ENCODE assay signal across 9 cellular contexts in the genomic region with DNA sequence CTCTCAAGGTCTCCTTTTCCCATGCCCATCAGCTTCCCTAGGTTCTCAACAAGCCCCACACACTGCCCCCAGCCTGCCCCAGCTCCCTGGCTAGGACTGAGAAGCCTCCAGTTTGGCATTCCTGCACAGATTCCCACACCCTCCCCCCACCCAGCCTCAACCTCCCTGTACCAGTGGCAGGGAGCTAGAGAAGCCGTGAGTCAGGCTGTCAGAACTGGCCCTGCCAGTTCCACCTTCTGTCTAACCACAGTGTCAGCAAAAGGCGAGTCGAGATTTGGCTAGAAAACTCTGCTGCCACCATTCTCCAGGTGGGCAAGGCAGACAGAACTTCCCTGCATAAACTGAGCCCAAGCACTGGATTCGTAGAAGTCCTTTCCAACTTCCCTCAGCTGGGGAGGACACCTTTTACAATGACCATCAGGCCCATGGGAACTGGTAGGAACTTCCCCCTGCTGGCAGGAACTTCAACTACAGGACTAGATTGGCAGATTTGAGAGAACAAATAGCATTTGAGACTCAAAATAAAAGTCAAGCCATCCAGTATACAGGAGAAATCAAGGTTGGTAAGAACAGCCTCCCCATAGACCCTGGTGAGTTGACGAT. TPM values are rescaled to one million over a fixed set of nuclear protein-coding genes. Genes with fewer than 3 reads are reported as not detected.
DNase-seq lines count a peak whose midpoint lies in the region; ATAC-seq, FAIRE-seq and TF ChIP-seq lines count a peak whose summit lies in the region.
"Had no signal": no experiment of that assay in that cellular context is flagged by ENCODE, and none has a peak within 500 bp of the region (broad histone marks: within the 10 kb centered on the region; RNA-seq: fewer than 3 reads in every experiment).

No MANE protein-coding gene starts in this region.

- H3K9me3 ChIP-seq in HepG2 (ENCODE audit: low read length): peaks cover 9% of the 10 kb centered on the region

- H3K4me1 Mint-ChIP-seq in activated naive CD8-positive, alpha-beta T cell treated with anti-CD3 and anti-CD28 coated beads, Interleukin-2, amount 50 U/mL, for 24 hours: no peaks in the 10 kb centered on the region
- no peaks in the 10 kb centered on the region for H3K4me1 Mint-ChIP-seq in activated naive CD8-positive, alpha-beta T cell treated with anti-CD3 and anti-CD28 coated beads for 36 hours
- peaks cover 7% of the 10 kb centered on the region for H3K4me1 Mint-ChIP-seq in chondrocyte (ENCODE audit: low read depth)
- H3K4me1 Mint-ChIP-seq: central memory CD8-positive, alpha-beta T cell had no signal

- no peaks in the 10 kb centered on the region for H3K36me3 ChIP-seq in HepG2 (replicated peaks in 1 of 2; ENCODE audit: control insufficient read depth in 1 of 2, insufficient read depth in 2 of 2, low read length in 2 of 2)

- H3K4me2 ChIP-seq in HepG2 (ENCODE audit: low read depth, low read length): no peak overlapping the region

- H3K27me3 ChIP-seq in HepG2 (ENCODE audit: control insufficient read depth in 1 of 2, insufficient read depth in 2 of 2, low read length in 2 of 2): peaks cover 0 to 8% of the 10 kb centered on the region in 2 experiments; a peak in 3 of 5 replicates

- no peak overlapping the region for H3K4me3 Mint-ChIP-seq in activated naive CD8-positive, alpha-beta T cell treated with anti-CD3 and anti-CD28 coated beads, Interleukin-2, amount 50 U/mL, for 24 hours
- no peak overlapping the region for H3K4me3 Mint-ChIP-seq in activated naive CD8-positive, alpha-beta T cell treated with anti-CD3 and anti-CD28 coated beads for 36 hours
- H3K4me3 Mint-ChIP-seq in chondrocyte (ENCODE audit: unreplicated experiment): no peak overlapping the region
- H3K4me3 Mint-ChIP-seq: central memory CD8-positive, alpha-beta T cell had no signal

- no peak overlapping the region for H3K27ac ChIP-seq in HepG2 (ENCODE audit: extremely low read length, insufficient read depth, low read length)

- no TSS peak for BruUV-seq in HepG2 (replicated peaks; lab: Mats Ljungman, UMichigan)

- CTCF ChIA-PET in HepG2 (lab: Yijun Ruan, JAX; ENCODE audit: low intra/inter-chr PET ratio, low total read pairs): interaction anchor here (0.7 to 1.2 kb wide), 3 partner anchors 15 to 92 kb away, joined by 3 to 4 read pairs (median 3); no protein-coding TSS in a partner anchor

- no peaks in the 10 kb centered on the region for H3K4me1 ChIP-seq in HepG2 (ENCODE audit: insufficient read depth, low read length)

- TF ChIP-seq EP300 in HepG2 (IDR thresholded peaks at IDR 0.05; ENCODE audit: low read depth in 2 of 2, low read length in 2 of 2) (no peak), HepG2 (CRISPR knock-in tag; IDR thresholded peaks at IDR 0.05; ENCODE audit: borderline replicate concordance) (no peak)

- TF ChIP-seq RAD21 in HepG2 (CRISPR knock-in tag; IDR thresholded peaks at IDR 0.05): no peak

- in situ Hi-C loops in HepG2 (cut with HindIII; ENCODE audit: extremely low pct_ligation_motif_present, low pct_unique_long_range_greater_than_20kb): no loop called here

- TF ChIP-seq POLR2A in HepG2 (IDR thresholded peaks at IDR 0.05; ENCODE audit: insufficient read depth in 1 of 2, low read depth in 2 of 2, low read length in 2 of 2): no peak

- FAIRE-seq in HepG2 (lab: Jason Lieb, UNC): peak; percentile 71

- no peak for ATAC-seq in activated naive CD8-positive, alpha-beta T cell treated with anti-CD3 and anti-CD28 coated beads, Interleukin-2, amount 50 U/mL, for 24 hours
- ATAC-seq in HepG2 (peak; percentile 72), GM18867 (IDR thresholded peaks at IDR 0.05; ENCODE audit: unreplicated experiment) (no peak), HG03439 (IDR thresholded peaks at IDR 0.05; ENCODE audit: unreplicated experiment) (no peak)

- no peak overlapping the region for H2AFZ ChIP-seq in HepG2 (ENCODE audit: low read length)

- H3K27me3 Mint-ChIP-seq in activated naive CD8-positive, alpha-beta T cell treated with anti-CD3 and anti-CD28 coated beads, Interleukin-2, amount 50 U/mL, for 24 hours: peaks cover 24% of the 10 kb centered on the region
- peaks cover 22% of the 10 kb centered on the region for H3K27me3 Mint-ChIP-seq in activated naive CD8-positive, alpha-beta T cell treated with anti-CD3 and anti-CD28 coated beads for 36 hours
- peaks cover 7% of the 10 kb centered on the region for H3K27me3 Mint-ChIP-seq in chondrocyte (ENCODE audit: low read depth)

- POLR2A ChIA-PET in HepG2 (lab: Yijun Ruan, JAX): no interaction called here

- peak; percentile 6 for DNase-seq in activated naive CD8-positive, alpha-beta T cell treated with anti-CD3 and anti-CD28 coated beads, Interleukin-2, amount 50 U/mL, for 24 hours
- no peak for DNase-seq in activated naive CD8-positive, alpha-beta T cell treated with anti-CD3 and anti-CD28 coated beads for 36 hours
- DNase-seq in NCI-H226 (peak; percentile 39), chondrocyte (ENCODE audit: low spot score) (peak; percentile 32), HepG2 (ENCODE audit: low spot score) (peak; percentile 23), GOT3 (lab: John Stamatoyannopoulos, UW) (no peak)

- no peak overlapping the region for H3K4me3 ChIP-seq in HepG2 (replicated peaks in 1 of 3; ENCODE audit: insufficient read depth in 1 of 3, low read depth in 2 of 3, low read length in 3 of 3)

- H3K9ac ChIP-seq in HepG2 (ENCODE audit: insufficient read depth, low read depth, low read length): no peak overlapping the region

- no peaks in the 10 kb centered on the region for H4K20me1 ChIP-seq in HepG2 (ENCODE audit: insufficient read depth, low read length)

- WGBS in HepG2 (ENCODE audit: low lambda C conversion rate): 24% methylated on average over 3 of the region's 5 CpGs

- no peaks in the 10 kb centered on the region for H3K9me3 Mint-ChIP-seq in activated naive CD8-positive, alpha-beta T cell treated with anti-CD3 and anti-CD28 coated beads, Interleukin-2, amount 50 U/mL, for 24 hours
- peaks cover under 1% of the 10 kb centered on the region for H3K9me3 Mint-ChIP-seq in activated naive CD8-positive, alpha-beta T cell treated with anti-CD3 and anti-CD28 coated beads for 36 hours
- peaks cover under 1% of the 10 kb centered on the region for H3K9me3 Mint-ChIP-seq in chondrocyte (ENCODE audit: low read depth)
- H3K9me3 Mint-ChIP-seq: central memory CD8-positive, alpha-beta T cell had no signal

- H3K36me3 Mint-ChIP-seq in activated naive CD8-positive, alpha-beta T cell treated with anti-CD3 and anti-CD28 coated beads, Interleukin-2, amount 50 U/mL, for 24 hours (ENCODE audit: low read depth): no peaks in the 10 kb centered on the region
- H3K36me3 Mint-ChIP-seq in activated naive CD8-positive, alpha-beta T cell treated with anti-CD3 and anti-CD28 coated beads for 36 hours: no peaks in the 10 kb centered on the region
- H3K36me3 Mint-ChIP-seq in chondrocyte (ENCODE audit: low read depth): peaks cover under 1% of the 10 kb centered on the region

- no peaks in the 10 kb centered on the region for H3K79me2 ChIP-seq in HepG2 (ENCODE audit: insufficient read depth, low read length)

- intact Hi-C loops in HepG2 (cut with micrococcal nuclease; ENCODE audit: unreplicated experiment): loop anchor here (2.0 kb wide), 1 partner anchor 92 kb away; no protein-coding TSS in a partner anchor

- no peak overlapping the region for H3K27ac Mint-ChIP-seq in activated naive CD8-positive, alpha-beta T cell treated with anti-CD3 and anti-CD28 coated beads, Interleukin-2, amount 50 U/mL, for 24 hours
- H3K27ac Mint-ChIP-seq in activated naive CD8-positive, alpha-beta T cell treated with anti-CD3 and anti-CD28 coated beads for 36 hours: no peak overlapping the region
- no peak overlapping the region for H3K27ac Mint-ChIP-seq in chondrocyte (ENCODE audit: unreplicated experiment)

- TF ChIP-seq CTCF in chondrocyte (IDR thresholded peaks at IDR 0.05) (peak; percentile 83), HepG2 (CRISPR knock-in tag; IDR thresholded peaks at IDR 0.05) (peak; percentile 63)

RNA-seq across cellular contexts. Expression of gene TNNT2, which starts 31.0 kb away (rescaled TPM):
- not detected for total RNA-seq in activated naive CD8-positive, alpha-beta T cell treated with anti-CD3 and anti-CD28 coated beads for 36 hours
- total RNA-seq in chondrocyte (20.3 to 21.6 TPM (median 21.2 TPM) in 3 replicates), HepG2 (2016; rRNA removed; fragmentation: Illumina TruSeq; extraction: Trizol) (0.20 TPM in 1 of 2 replicates, not detected in the other)
- total RNA-seq in HepG2 (2016; cell fraction: cytosol; rRNA removed; fragmentation: Illumina TruSeq; extraction: Trizol; ENCODE audit: low read depth): not detected in 2 replicates
- total RNA-seq in HepG2 (2016; cell fraction: insoluble cytoplasmic fraction; rRNA removed; fragmentation: Illumina TruSeq; extraction: Trizol): 0.17 TPM in 1 of 2 replicates, not detected in the other
- total RNA-seq in HepG2 (2016; cell fraction: membrane; rRNA removed; fragmentation: Illumina TruSeq; extraction: Trizol): not detected in 2 replicates
- 0.71 and 0.88 TPM in 2 replicates for total RNA-seq in HepG2 (2016; cell fraction: nucleus; rRNA removed; fragmentation: Illumina TruSeq; extraction: Trizol)
- 0.63 and 1.3 TPM in 2 replicates for polyA plus RNA-seq in HepG2 (2011; rRNA removed)
- 0.03 and 0.09 TPM in 2 replicates for polyA plus RNA-seq in HepG2 (2011; cell fraction: cytosol; rRNA removed)
- polyA plus RNA-seq in HepG2 (2011; cell fraction: nucleus; rRNA removed): 5.4 and 9.7 TPM in 2 replicates
- polyA plus RNA-seq in HepG2 (2012): 3.1 and 5.5 TPM in 2 replicates
- not detected in 2 replicates for polyA plus RNA-seq in HepG2 (2016; cell fraction: cytosol; fragmentation: Illumina TruSeq; extraction: Trizol; ENCODE audit: low read depth)
- not detected in 2 replicates for polyA plus RNA-seq in HepG2 (2016; cell fraction: insoluble cytoplasmic fraction; fragmentation: Illumina TruSeq; extraction: Trizol; ENCODE audit: low read depth)
- polyA plus RNA-seq in HepG2 (2016; cell fraction: membrane; fragmentation: Illumina TruSeq; extraction: Trizol; ENCODE audit: low read depth): not detected in 2 replicates
- 1.6 TPM in 1 of 2 replicates, not detected in the other for polyA plus RNA-seq in HepG2 (2016; cell fraction: nucleus; fragmentation: Illumina TruSeq; extraction: Trizol; ENCODE audit: insufficient read depth, low read depth)
- polyA minus RNA-seq in HepG2 (2011; rRNA and poly(A)+ RNA removed; ENCODE audit: low replicate concordance): 0.28 and 1.7 TPM in 2 replicates
- not detected in 2 replicates for polyA minus RNA-seq in HepG2 (2011; cell fraction: cytosol; rRNA and poly(A)+ RNA removed)
- 7.9 and 9.4 TPM in 2 replicates for polyA minus RNA-seq in HepG2 (2011; cell fraction: nucleus; rRNA and poly(A)+ RNA removed)

RNA-seq across cellular contexts. Expression of gene LAD1, which starts 52.7 kb away (rescaled TPM):
- not detected for total RNA-seq in activated naive CD8-positive, alpha-beta T cell treated with anti-CD3 and anti-CD28 coated beads for 36 hours
- total RNA-seq in chondrocyte (0.17 to 0.34 TPM in 2 of 3 replicates, not detected in the other), HepG2 (2016; rRNA removed; fragmentation: Illumina TruSeq; extraction: Trizol) (41.2 and 65.6 TPM in 2 replicates)
- total RNA-seq in HepG2 (2016; cell fraction: cytosol; rRNA removed; fragmentation: Illumina TruSeq; extraction: Trizol; ENCODE audit: low read depth): 11.0 and 15.5 TPM in 2 replicates
- total RNA-seq in HepG2 (2016; cell fraction: insoluble cytoplasmic fraction; rRNA removed; fragmentation: Illumina TruSeq; extraction: Trizol): 41.4 and 67.3 TPM in 2 replicates
- 26.5 and 29.9 TPM in 2 replicates for total RNA-seq in HepG2 (2016; cell fraction: membrane; rRNA removed; fragmentation: Illumina TruSeq; extraction: Trizol)
- total RNA-seq in HepG2 (2016; cell fraction: nucleus; rRNA removed; fragmentation: Illumina TruSeq; extraction: Trizol): 43.9 and 47.8 TPM in 2 replicates
- polyA plus RNA-seq in HepG2 (2011; rRNA removed): 10.8 and 16.3 TPM in 2 replicates
- polyA plus RNA-seq in HepG2 (2011; cell fraction: cytosol; rRNA removed): 9.4 and 9.8 TPM in 2 replicates
- polyA plus RNA-seq in HepG2 (2011; cell fraction: nucleus; rRNA removed): 11.5 and 21.4 TPM in 2 replicates
- polyA plus RNA-seq in HepG2 (2012): 18.4 and 19.1 TPM in 2 replicates
- polyA plus RNA-seq in HepG2 (2016; cell fraction: cytosol; fragmentation: Illumina TruSeq; extraction: Trizol; ENCODE audit: low read depth): 11.7 and 13.7 TPM in 2 replicates
- 55.2 and 58.0 TPM in 2 replicates for polyA plus RNA-seq in HepG2 (2016; cell fraction: insoluble cytoplasmic fraction; fragmentation: Illumina TruSeq; extraction: Trizol; ENCODE audit: low read depth)
- 25.4 and 27.9 TPM in 2 replicates for polyA plus RNA-seq in HepG2 (2016; cell fraction: membrane; fragmentation: Illumina TruSeq; extraction: Trizol; ENCODE audit: low read depth)
- 64.1 and 70.5 TPM in 2 replicates for polyA plus RNA-seq in HepG2 (2016; cell fraction: nucleus; fragmentation: Illumina TruSeq; extraction: Trizol; ENCODE audit: insufficient read depth, low read depth)
- polyA minus RNA-seq in HepG2 (2011; rRNA and poly(A)+ RNA removed; ENCODE audit: low replicate concordance): 0.16 and 19.5 TPM in 2 replicates
- polyA minus RNA-seq in HepG2 (2011; cell fraction: cytosol; rRNA and poly(A)+ RNA removed): 6.4 and 8.8 TPM in 2 replicates
- 22.8 and 27.4 TPM in 2 replicates for polyA minus RNA-seq in HepG2 (2011; cell fraction: nucleus; rRNA and poly(A)+ RNA removed)

Comparison
In these comparisons a context has a peak if more than half of its experiments do, and no peak if none do; other contexts are left out.
1. DNase-seq: peak in activated naive CD8-positive, alpha-beta T cell treated with anti-CD3 and anti-CD28 coated beads, Interleukin-2, amount 50 U/mL, for 24 hours (single experiment), NCI-H226 (single experiment), chondrocyte (single experiment) and HepG2 (single experiment); none in activated naive CD8-positive, alpha-beta T cell treated with anti-CD3 and anti-CD28 coated beads for 36 hours (single experiment) and GOT3 (single experiment).
2. RNA of gene TNNT2, which starts 31.0 kb away (total RNA-seq): 20.3 to 21.6 TPM in chondrocyte; 0.17 to 0.88 TPM in HepG2 and not detected in activated naive CD8-positive, alpha-beta T cell treated with anti-CD3 and anti-CD28 coated beads for 36 hours; every median in the first group is over 10 times any median in the second.